In genomic region chr6:127737009-127737486, GRCh38 we compare ENCODE assay signal across 8 cellular contexts.
DNase-seq lines count a peak whose midpoint lies in the region; ATAC-seq and TF ChIP-seq lines count a peak whose summit lies in the region.

No MANE protein-coding gene starts in this region.

- H3K4me1 ChIP-seq in RWPE2 (ENCODE audit: insufficient read depth, poor library complexity, severe bottlenecking) (no peaks in the 10 kb centered on the region), body of pancreas (peaks cover 7% of the 10 kb centered on the region), iPS DF 6.9 (ENCODE audit: control insufficient read depth, insufficient read depth, low read length) (no peaks in the 10 kb centered on the region)

- H3K4me3 ChIP-seq in NB4 (ENCODE audit: low read depth, low read length) (no peak overlapping the region), RWPE2 (ENCODE audit: severe bottlenecking) (no peak overlapping the region), body of pancreas (no peak overlapping the region), iPS DF 6.9 (ENCODE audit: low read length) (no peak overlapping the region)

- DNase-seq in AG09319 (ENCODE audit: extremely low read depth, low read depth) (peak; percentile 40), NB4 (ENCODE audit: low read depth) (peak; percentile 64), RWPE2 (ENCODE audit: low spot score) (no peak), body of pancreas (peak; percentile 31 to 55 (median 52)), iPS DF 6.9 (ENCODE audit: low read depth, low spot score) (peak; percentile 39)
- DNase-seq in stimulated activated CD4-positive, alpha-beta T cell treated with anti-CD3 and anti-CD28 coated beads, Interleukin-2, amount 100 ng/mL, for 48 hours: peak; percentile 19 to 23

- H3K36me3 ChIP-seq in RWPE2 (ENCODE audit: low read depth) (no peaks in the 10 kb centered on the region), body of pancreas (replicated peaks in 1 of 2; ENCODE audit: insufficient read depth in 1 of 2, low read depth in 2 of 2) (no peaks in the 10 kb centered on the region), iPS DF 6.9 (ENCODE audit: control insufficient read depth, insufficient read depth, low read length) (no peaks in the 10 kb centered on the region)

- H3K27me3 ChIP-seq in RWPE2 (ENCODE audit: insufficient read depth, poor library complexity, severe bottlenecking) (no peaks in the 10 kb centered on the region), body of pancreas (no peaks in the 10 kb centered on the region), iPS DF 6.9 (ENCODE audit: control insufficient read depth, insufficient read depth, low read length) (no peaks in the 10 kb centered on the region)

- TF ChIP-seq CTCF in AG09319 (IDR thresholded peaks at IDR 0.05; ENCODE audit: low read depth, low read length) (peak; percentile 51), NB4 (IDR thresholded peaks at IDR 0.05; ENCODE audit: low read depth, low read length) (peak; percentile 38), RWPE2 (IDR thresholded peaks at IDR 0.05; ENCODE audit: poor library complexity, severe bottlenecking) (peak; percentile 86), body of pancreas (IDR thresholded peaks at IDR 0.05) (peak in 6 of 7 experiments; percentile 50 to 71 (median 62))

- ATAC-seq in GM18499 (IDR thresholded peaks at IDR 0.05; ENCODE audit: insufficient read depth, unreplicated experiment): peak; percentile 89
- peak; percentile 94 for ATAC-seq in HG02763 (IDR thresholded peaks at IDR 0.05; ENCODE audit: unreplicated experiment)
- ATAC-seq in RWPE2 (ENCODE audit: low read depth): peak; percentile 93
- ATAC-seq in body of pancreas: peak; percentile 83

- no peak for TF ChIP-seq POLR2A in NB4 (IDR thresholded peaks at IDR 0.05; ENCODE audit: extremely low read depth, insufficient read length)
- no peak for TF ChIP-seq POLR2A in body of pancreas (IDR thresholded peaks at IDR 0.05)

- H3K27ac ChIP-seq in RWPE2 (ENCODE audit: poor library complexity, severe bottlenecking) (no peak overlapping the region), body of pancreas (no peak overlapping the region), iPS DF 6.9 (ENCODE audit: low read length) (no peak overlapping the region)

- no peaks in the 10 kb centered on the region for H3K9me3 ChIP-seq in RWPE2 (ENCODE audit: severe bottlenecking)
- H3K9me3 ChIP-seq in body of pancreas: no peaks in the 10 kb centered on the region
- no peaks in the 10 kb centered on the region for H3K9me3 ChIP-seq in iPS DF 6.9 (ENCODE audit: control insufficient read depth, insufficient read depth, low read length)

- intact Hi-C loops in body of pancreas (cut with DNase I): loop anchor here (10.0 kb wide), 1 partner anchor 988 kb away; no protein-coding TSS in a partner anchor
